Comparison of ENCODE assay signal across 2 cellular contexts in genomic region chr1:150017206-150017750, GRCh38.
A peak's percentile ranks its signal among the peaks of the same experiment; 100 is the strongest.
TF ChIP-seq lines count a peak whose summit lies in the region.

No MANE protein-coding gene starts in this region.

TF ChIP-seq in HCT116, 20 proteins besides CTCF, POLR2A, EP300 and RAD21 (continued from another document):
- TF ChIP-seq CBX3 (IDR thresholded peaks at IDR 0.05; ENCODE audit: low read depth): peak; percentile 51; the same call in 1 of the 2 replicates

TF ChIP-seq in SK-N-SH, 30 proteins besides CTCF, POLR2A, EP300 and RAD21 (continued from another document):
- TF ChIP-seq MXI1 (IDR thresholded peaks at IDR 0.05; ENCODE audit: low read depth, low read length): no peak
- TF ChIP-seq REST (IDR thresholded peaks at IDR 0.05; ENCODE audit: low read depth, low read length): no peak
- no peak for TF ChIP-seq RFX5 (IDR thresholded peaks at IDR 0.05; ENCODE audit: low read length)
- no peak for TF ChIP-seq RCOR1 (IDR thresholded peaks at IDR 0.05; ENCODE audit: low read length)
